ENCODE assay signal across 3 cellular contexts in genomic region chr2:24175631-24176030, GRCh38.
TF ChIP-seq lines count a peak whose summit lies in the region.

No MANE protein-coding gene starts in this region.

TF ChIP-seq in SK-N-SH, 30 proteins besides CTCF, POLR2A, EP300 and RAD21:
- TF ChIP-seq RCOR1 (IDR thresholded peaks at IDR 0.05; ENCODE audit: low read length): no peak
- TF ChIP-seq USF2 (IDR thresholded peaks at IDR 0.05; ENCODE audit: borderline replicate concordance, low read depth, low read length): no peak
- no peak for TF ChIP-seq FOXM1 (IDR thresholded peaks at IDR 0.05; ENCODE audit: low read depth)
- TF ChIP-seq ELF1 (IDR thresholded peaks at IDR 0.05): no peak
- no peak for TF ChIP-seq GATA2 (CRISPR knock-in tag; IDR thresholded peaks at IDR 0.05)
- no peak for TF ChIP-seq YY1 (IDR thresholded peaks at IDR 0.05; ENCODE audit: low read depth)
- TF ChIP-seq MAX (IDR thresholded peaks at IDR 0.05; ENCODE audit: low read depth): no peak
- no peak for TF ChIP-seq NRF1 (IDR thresholded peaks at IDR 0.05; ENCODE audit: low read depth, low read length)
- TF ChIP-seq SIN3A (IDR thresholded peaks at IDR 0.05; ENCODE audit: borderline replicate concordance, low read depth, low read length): no peak
- TF ChIP-seq CHD2 (IDR thresholded peaks at IDR 0.05; ENCODE audit: low read length, partially characterized antibody): no peak
- no peak for TF ChIP-seq NFIC (IDR thresholded peaks at IDR 0.05; ENCODE audit: borderline replicate concordance)
- TF ChIP-seq IRF3 (IDR thresholded peaks at IDR 0.05; ENCODE audit: low read depth, low read length): no peak
- no peak for TF ChIP-seq TAF1 (IDR thresholded peaks at IDR 0.05; ENCODE audit: borderline replicate concordance, low read depth, low read length)
- no peak for TF ChIP-seq POLR2AphosphoS5 (IDR thresholded peaks at IDR 0.05; ENCODE audit: low read depth, low read length)
- TF ChIP-seq TEAD4 (IDR thresholded peaks at IDR 0.05; ENCODE audit: borderline replicate concordance, insufficient read depth): no peak

TF ChIP-seq in SK-N-SH treated with all-trans-retinoic acid at 6 μM for 48 hours, 23 proteins besides CTCF, POLR2A, EP300 and RAD21:
- no peak for TF ChIP-seq ZC3H10 (CRISPR knock-in tag; IDR thresholded peaks at IDR 0.05)
- TF ChIP-seq CSDC2 (CRISPR knock-in tag; IDR thresholded peaks at IDR 0.05): no peak
- no peak for TF ChIP-seq TSHZ2 (CRISPR knock-in tag; IDR thresholded peaks at IDR 0.05)
- no peak for TF ChIP-seq ZNF70 (CRISPR knock-in tag; IDR thresholded peaks at IDR 0.05)
- TF ChIP-seq TCF4 (CRISPR knock-in tag; IDR thresholded peaks at IDR 0.05; ENCODE audit: borderline replicate concordance): no peak
- TF ChIP-seq SNAI2 (CRISPR knock-in tag; IDR thresholded peaks at IDR 0.05): no peak
- no peak for TF ChIP-seq ESRRG (CRISPR knock-in tag; IDR thresholded peaks at IDR 0.05)
- no peak for TF ChIP-seq RARB (CRISPR knock-in tag; IDR thresholded peaks at IDR 0.05)
- TF ChIP-seq CSRNP3 (CRISPR knock-in tag; IDR thresholded peaks at IDR 0.05): no peak
- no peak for TF ChIP-seq PATZ1 (CRISPR knock-in tag; IDR thresholded peaks at IDR 0.05; ENCODE audit: borderline replicate concordance)
- no peak for TF ChIP-seq POU6F1 (CRISPR knock-in tag; IDR thresholded peaks at IDR 0.05; ENCODE audit: borderline replicate concordance, low read depth)
- no peak for TF ChIP-seq ISL1 (CRISPR knock-in tag; IDR thresholded peaks at IDR 0.05)
- TF ChIP-seq TOX (CRISPR knock-in tag; IDR thresholded peaks at IDR 0.05; ENCODE audit: borderline replicate concordance): no peak
- TF ChIP-seq OSR1 (CRISPR knock-in tag; IDR thresholded peaks at IDR 0.05): no peak

TF ChIP-seq in K562, 482 proteins besides CTCF, POLR2A, EP300 and RAD21:
- TF ChIP-seq ZNF780A (CRISPR knock-in tag; IDR thresholded peaks at IDR 0.05) (no peak), E2F4 (CRISPR knock-in tag; IDR thresholded peaks at IDR 0.05; ENCODE audit: low read depth) (no peak), ARID2 (IDR thresholded peaks at IDR 0.05) (no peak), MGA (IDR thresholded peaks at IDR 0.05) (no peak), ETV5 (CRISPR knock-in tag; IDR thresholded peaks at IDR 0.05; ENCODE audit: low read depth) (no peak), MEF2A (IDR thresholded peaks at IDR 0.05; ENCODE audit: control insufficient read depth, low read depth, low read length) (no peak), SMAD3 (CRISPR knock-in tag; conservative IDR thresholded peaks at IDR 0.05) (no peak), KLF13 (tag; IDR thresholded peaks at IDR 0.05; ENCODE audit: borderline replicate concordance, low read depth) (no peak), MTA2 (IDR thresholded peaks at IDR 0.05; ENCODE audit: low read depth) (no peak)
